In the genomic region with DNA sequence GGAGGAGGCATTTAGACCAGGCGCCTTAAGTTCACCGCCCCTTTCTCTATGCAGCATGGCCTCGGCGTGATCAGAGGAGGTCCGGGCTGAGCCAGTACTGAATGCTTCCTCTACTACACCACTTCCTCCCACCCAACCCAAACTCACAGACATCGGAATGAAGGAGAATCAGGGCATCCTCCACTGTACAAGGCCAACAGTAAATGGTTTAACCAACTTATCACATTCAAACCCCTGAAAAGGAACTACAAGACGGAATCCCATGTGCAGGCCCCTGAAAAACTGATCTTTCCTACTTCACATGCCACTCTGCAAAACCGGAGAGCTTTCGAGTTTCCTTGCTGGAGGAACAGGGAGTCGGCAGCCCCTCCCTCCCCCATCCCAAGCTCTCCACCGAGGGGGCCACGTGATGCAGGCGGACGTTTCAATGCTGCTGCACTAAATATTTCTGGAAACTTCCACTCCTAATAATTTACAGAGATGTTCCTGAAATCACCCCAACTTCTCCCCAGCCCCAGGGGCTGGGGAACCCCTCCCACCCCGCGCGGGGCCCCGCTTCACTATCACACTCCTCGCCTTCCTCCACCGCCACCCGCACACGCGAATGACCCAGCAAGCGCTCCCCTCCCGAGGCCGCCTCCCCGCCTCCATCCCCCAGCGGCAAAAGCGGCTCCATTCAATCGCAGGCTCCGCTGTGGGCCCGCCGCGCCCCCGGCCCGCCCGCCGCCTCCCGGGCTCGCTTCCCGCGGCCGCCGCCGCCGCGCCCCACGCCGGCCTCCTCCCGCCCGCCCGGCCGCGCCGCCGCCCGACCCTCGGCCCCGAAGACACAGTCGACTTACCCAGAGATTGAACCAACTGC, we compare ENCODE assay signal across 8 cellular contexts. TPM values are rescaled to one million over a fixed set of nuclear protein-coding genes. Genes with fewer than 3 reads are reported as not detected.
DNase-seq lines count a peak whose midpoint lies in the region; TF ChIP-seq lines count a peak whose summit lies in the region.

No MANE protein-coding gene starts in this region.

- peaks cover 16% of the 10 kb centered on the region for H3K4me1 ChIP-seq in SJSA1 (replicated peaks)

- H3K4me3 ChIP-seq in LNCaP clone FGC (ENCODE audit: low read depth, low read length) (peak overlapping the region; percentile 75), SJSA1 (peak overlapping the region; percentile 43)

- H3K27me3 ChIP-seq in SJSA1 (replicated peaks) = no peaks in the 10 kb centered on the region

- H3K9me3 ChIP-seq in SJSA1 (replicated peaks) = no peaks in the 10 kb centered on the region

- CTCF ChIA-PET in activated naive CD4-positive, alpha-beta T cell treated with anti-CD3 and anti-CD28 coated beads, Interleukin-2, amount 10 ng/mL, durations not matched to agents 7 days and 5 days (lab: Charles Lee) = interaction anchor here (1.8 kb wide), 1 partner anchor 134 kb away, joined by 4 read pairs; no protein-coding TSS in a partner anchor

- H3K4me3 Mint-ChIP-seq in activated naive CD4-positive, alpha-beta T cell treated with anti-CD3 and anti-CD28 coated beads, Interleukin-2, amount 10 ng/mL, durations not matched to agents 7 days and 5 days = peak overlapping the region; percentile 84

- peaks cover 28% of the 10 kb centered on the region for H3K36me3 Mint-ChIP-seq in activated naive CD4-positive, alpha-beta T cell treated with anti-CD3 and anti-CD28 coated beads, Interleukin-2, amount 10 ng/mL, durations not matched to agents 7 days and 5 days

- DNase-seq in ELR (ENCODE audit: low read depth) = peak; percentile 95
- peak; percentile 18 for DNase-seq in GOT3 (lab: John Stamatoyannopoulos, UW)
- DNase-seq in LNCaP clone FGC (ENCODE audit: low read depth) = peak; percentile 25
- peak; percentile 87 to 91 for DNase-seq in SJSA1 (ENCODE audit: low read depth in 1 of 2, low spot score in 2 of 2)
- DNase-seq in activated naive CD4-positive, alpha-beta T cell treated with anti-CD3 and anti-CD28 coated beads, Interleukin-2, amount 10 ng/mL, durations not matched to agents 7 days and 5 days = peak; percentile 94
- DNase-seq in germinal center (ENCODE audit: low spot score) = peak; percentile 72
- DNase-seq in non-pigmented ciliary epithelial cell (ENCODE audit: low read depth) = peak; percentile 66
- peak; percentile 86 for DNase-seq in superior temporal gyrus (ENCODE audit: extremely low spot score)

- H3K36me3 ChIP-seq in SJSA1 = peaks cover 16% of the 10 kb centered on the region

- peaks cover 47% of the 10 kb centered on the region for H3K4me1 Mint-ChIP-seq in activated naive CD4-positive, alpha-beta T cell treated with anti-CD3 and anti-CD28 coated beads, Interleukin-2, amount 10 ng/mL, durations not matched to agents 7 days and 5 days

- peak overlapping the region; percentile 95 for H3K27ac ChIP-seq in SJSA1

- H3K27me3 Mint-ChIP-seq in activated naive CD4-positive, alpha-beta T cell treated with anti-CD3 and anti-CD28 coated beads, Interleukin-2, amount 10 ng/mL, durations not matched to agents 7 days and 5 days = peaks cover 6% of the 10 kb centered on the region

- no peak for TF ChIP-seq CTCF in LNCaP clone FGC (IDR thresholded peaks at IDR 0.05; ENCODE audit: control insufficient read depth, extremely low read depth, insufficient read depth)

- no peaks in the 10 kb centered on the region for H3K9me3 Mint-ChIP-seq in activated naive CD4-positive, alpha-beta T cell treated with anti-CD3 and anti-CD28 coated beads, Interleukin-2, amount 10 ng/mL, durations not matched to agents 7 days and 5 days

- H3K27ac Mint-ChIP-seq in activated naive CD4-positive, alpha-beta T cell treated with anti-CD3 and anti-CD28 coated beads, Interleukin-2, amount 10 ng/mL, durations not matched to agents 7 days and 5 days = peak overlapping the region; percentile 95

RNA-seq across cellular contexts. Expression of a gene that starts 1.2 kb away (rescaled TPM):
- total RNA-seq in SJSA1 (2014; rRNA removed; shearing (Covaris generic)) = 179 and 241 TPM in 2 replicates

Comparison
In these comparisons a context has a peak if more than half of its experiments do, and no peak if none do; other contexts are left out.
1. Peak in every context shown above with its lines: DNase-seq, H3K4me3 ChIP-seq and H3K27ac ChIP-seq.
2. DNase-seq: peak in every context shown above with its lines; median percentile 95 in ELR; 94 in activated naive CD4-positive, alpha-beta T cell treated with anti-CD3 and anti-CD28 coated beads, Interleukin-2, amount 10 ng/mL, durations not matched to agents 7 days and 5 days; 89 in SJSA1; 86 in superior temporal gyrus; 72 in germinal center; 66 in non-pigmented ciliary epithelial cell; 25 in LNCaP clone FGC; 18 in GOT3.